In genomic region chr5:123518111-123518510, GRCh38 we compare ENCODE assay signal across 11 cellular contexts. TPM values are rescaled to one million over a fixed set of nuclear protein-coding genes. Genes with fewer than 3 reads are reported as not detected.
DNase-seq lines count a peak whose midpoint lies in the region; ATAC-seq and TF ChIP-seq lines count a peak whose summit lies in the region.
"Had no signal": no experiment of that assay in that cellular context is flagged by ENCODE, and none has a peak within 500 bp of the region (broad histone marks: within the 10 kb centered on the region; RNA-seq: fewer than 3 reads in every experiment).

No MANE protein-coding gene starts in this region.

- peak overlapping the region; percentile 2 to 10 for H3K27ac Mint-ChIP-seq in natural killer cell
- H3K27ac Mint-ChIP-seq in activated CD4-positive, alpha-beta memory T cell treated with anti-CD3 and anti-CD28 coated beads for 36 hours: no peak overlapping the region

- H3K9me3 Mint-ChIP-seq in natural killer cell: no peaks in the 10 kb centered on the region
- no peaks in the 10 kb centered on the region for H3K9me3 Mint-ChIP-seq in activated CD4-positive, alpha-beta memory T cell treated with anti-CD3 and anti-CD28 coated beads for 36 hours

- H3K4me1 Mint-ChIP-seq in natural killer cell: peaks cover 60 to 67% of the 10 kb centered on the region in 2 donors
- H3K4me1 Mint-ChIP-seq in activated CD4-positive, alpha-beta memory T cell treated with anti-CD3 and anti-CD28 coated beads for 36 hours (ENCODE audit: low read depth): peaks cover 64% of the 10 kb centered on the region

- no peaks in the 10 kb centered on the region for H3K36me3 Mint-ChIP-seq in natural killer cell
- H3K36me3 Mint-ChIP-seq in activated CD4-positive, alpha-beta memory T cell treated with anti-CD3 and anti-CD28 coated beads for 36 hours: peaks cover 1% of the 10 kb centered on the region

- peak; percentile 47 for ATAC-seq in GM18907 (IDR thresholded peaks at IDR 0.05; ENCODE audit: unreplicated experiment)
- peak; percentile 34 for ATAC-seq in HG02678 (IDR thresholded peaks at IDR 0.05; ENCODE audit: unreplicated experiment)
- no peak for ATAC-seq in natural killer cell
- ATAC-seq: lower lobe of right lung had no signal

- no peak for TF ChIP-seq CTCF in natural killer cell (IDR thresholded peaks at IDR 0.05)

- CTCF ChIA-PET in activated CD4-positive, alpha-beta memory T cell treated with anti-CD3 and anti-CD28 coated beads for 36 hours (lab: Charles Lee): interaction anchor here (0.6 to 1.4 kb wide), 3 partner anchors 68 to 97 kb away, joined by 3 to 6 read pairs (median 4); partner anchors contain the start of gene CEP120

- H3K27me3 Mint-ChIP-seq in natural killer cell (ENCODE audit: low read depth in 2 of 2): no peaks in the 10 kb centered on the region
- H3K27me3 Mint-ChIP-seq in activated CD4-positive, alpha-beta memory T cell treated with anti-CD3 and anti-CD28 coated beads for 36 hours: no peaks in the 10 kb centered on the region

- peak overlapping the region; percentile 38 for H3K4me3 Mint-ChIP-seq in natural killer cell
- no peak overlapping the region for H3K4me3 Mint-ChIP-seq in activated CD4-positive, alpha-beta memory T cell treated with anti-CD3 and anti-CD28 coated beads for 36 hours

- intact Hi-C loops in natural killer cell (cut with micrococcal nuclease): no loop called here
- intact Hi-C loops in activated CD4-positive, alpha-beta memory T cell treated with anti-CD3 and anti-CD28 coated beads for 36 hours (cut with micrococcal nuclease): loop anchor here (10.0 kb wide), 3 partner anchors 673 to 1067 kb away; partner anchors contain the start of genes SNX2 and SNX24

- DNase-seq in RPMI8226 (peak; percentile 57), natural killer cell (no peak), AG20443 (ENCODE audit: low spot score) (no peak), DMS53 (lab: John Stamatoyannopoulos, UW) (no peak)
- DNase-seq in activated CD4-positive, alpha-beta memory T cell treated with anti-CD3 and anti-CD28 coated beads for 36 hours: no peak
- DNase-seq: Kasumi-1, lower lobe of right lung, occipital lobe, trophoblast cell had no signal

- POLR2A ChIA-PET in activated CD4-positive, alpha-beta memory T cell treated with anti-CD3 and anti-CD28 coated beads for 36 hours (lab: Charles Lee): no interaction called here

RNA-seq across cellular contexts. Expression of gene CSNK1G3, which starts 6.1 kb away (rescaled TPM):
- 100 to 1,000 TPM in 2 of 3 donors, 10 to 100 TPM in 1; 96.7 to 111 (median 101) TPM for total RNA-seq in natural killer cell
- 10 to 100 TPM; 37.4 to 37.8 TPM for total RNA-seq in activated CD4-positive, alpha-beta memory T cell treated with anti-CD3 and anti-CD28 coated beads for 36 hours

Comparison
In these comparisons a context has a peak if more than half of its experiments do, and no peak if none do; other contexts are left out.
1. ATAC-seq: peak in GM18907 (single experiment) and HG02678 (single experiment); none in natural killer cell (0 of 3).